Comparison of ENCODE assay signal across 24 cellular contexts in the genomic region with DNA sequence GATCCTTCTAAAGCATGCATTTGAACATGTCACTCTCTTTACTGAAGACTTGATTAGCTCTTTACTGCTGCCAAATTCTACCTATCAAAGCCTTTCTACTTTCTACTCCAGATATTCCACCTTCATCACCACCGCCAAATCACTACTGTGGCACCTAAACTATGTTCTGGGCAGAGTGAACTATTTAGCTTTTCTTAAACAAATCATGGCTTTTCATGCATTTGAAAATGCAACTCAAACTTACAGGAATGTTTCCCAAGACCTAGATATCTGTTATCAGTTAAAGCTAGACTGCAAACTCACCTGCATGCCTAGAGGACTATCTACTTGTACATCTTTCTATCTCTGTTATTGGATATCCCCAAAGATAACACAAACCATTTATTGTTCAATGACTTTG.
DNase-seq lines count a peak whose midpoint lies in the region; FAIRE-seq and TF ChIP-seq lines count a peak whose summit lies in the region.
"Had no signal": no experiment of that assay in that cellular context is flagged by ENCODE, and none has a peak within 500 bp of the region (broad histone marks: within the 10 kb centered on the region; RNA-seq: fewer than 3 reads in every experiment).

No MANE protein-coding gene starts in this region.

- no peaks in the 10 kb centered on the region for H3K79me1 ChIP-seq in trophoblast cell (ENCODE audit: low read length)

- H3K36me3 ChIP-seq in bronchial epithelial cell (ENCODE audit: control insufficient read depth, insufficient read depth, low read length) (no peaks in the 10 kb centered on the region), trophoblast cell (ENCODE audit: control insufficient read depth in 1 of 2, insufficient read depth in 2 of 2, low read length in 2 of 2) (no peaks in the 10 kb centered on the region)
- H3K36me3 ChIP-seq: BE2C, BLaER1 had no signal

- TF ChIP-seq CTCF in bronchial epithelial cell (IDR thresholded peaks at IDR 0.05; ENCODE audit: insufficient read depth, low read length, severe bottlenecking) = no peak

- no peak overlapping the region for H3K27ac ChIP-seq in trophoblast cell (ENCODE audit: low read depth, low read length)
- H3K27ac ChIP-seq: BLaER1 had no signal

- H2BK5ac ChIP-seq in trophoblast cell (ENCODE audit: low read depth, low read length, poor library complexity) = no peak overlapping the region

- H3K4me2 ChIP-seq in trophoblast cell (ENCODE audit: low read length) = no peak overlapping the region
- H3K4me2 ChIP-seq: BLaER1 had no signal

- H3K79me2 ChIP-seq in trophoblast cell (ENCODE audit: control insufficient read depth, insufficient read depth, low read length, poor library complexity) = no peaks in the 10 kb centered on the region

- no peak overlapping the region for H3K18ac ChIP-seq in trophoblast cell (ENCODE audit: low read length)

- WGBS in trophoblast cell (ENCODE audit: extremely low coverage, insufficient coverage, insufficient read length) = no CpG with 5 or more reads among the region's 1 CpG

- H3K4me3 ChIP-seq in bronchial epithelial cell (ENCODE audit: low read depth, low read length) = no peak overlapping the region
- H3K4me3 ChIP-seq in trophoblast cell (ENCODE audit: low read depth, low read length) = no peak overlapping the region
- H3K4me3 ChIP-seq: BLaER1, GM12878 had no signal

- no peak overlapping the region for H3K14ac ChIP-seq in trophoblast cell (ENCODE audit: low read length)

- no peak overlapping the region for H4K91ac ChIP-seq in trophoblast cell (ENCODE audit: low read depth, low read length)

- H2AFZ ChIP-seq in trophoblast cell (ENCODE audit: insufficient read depth, low read length, poor library complexity) = no peak overlapping the region

- DNase-seq in HTR-8/SVneo (ENCODE audit: insufficient read length, low spot score) (no peak), bronchial epithelial cell (ENCODE audit: low read depth) (no peak), trophoblast cell (peak; percentile 65 to 83), DMS153 (lab: John Stamatoyannopoulos, UW) (no peak), urothelium cell line (ENCODE audit: low spot score) (no peak)
- DNase-seq: 8988T; ACHN; BE2C; C1 segment of cervical spinal cord; Caco-2; Calu3; CD4-positive, alpha-beta memory T cell; CD4-positive, CD25-positive, alpha-beta regulatory T cell; DMS53; DMS79; DND-41; EL; GDM1 had no signal

- H3K23ac ChIP-seq in trophoblast cell (ENCODE audit: low read length) = no peak overlapping the region

- H2BK120ac ChIP-seq in trophoblast cell (ENCODE audit: insufficient read depth, low read length, poor library complexity) = no peak overlapping the region

- peak; percentile 16 for FAIRE-seq in HTR-8/SVneo (lab: Jason Lieb, UNC)
- peak; percentile 7 for FAIRE-seq in bronchial epithelial cell (lab: Jason Lieb, UNC)
- no peak for FAIRE-seq in urothelium cell line (lab: Jason Lieb, UNC)
- FAIRE-seq: A204.1, D721Med, GM12878, GM12892, GM18507 had no signal

- no peak overlapping the region for H2BK12ac ChIP-seq in trophoblast cell (ENCODE audit: low read length)

- H2AK5ac ChIP-seq in trophoblast cell (ENCODE audit: low read length) = no peak overlapping the region

- H4K8ac ChIP-seq in trophoblast cell (ENCODE audit: low read depth, low read length) = no peak overlapping the region

- peaks cover 2% of the 10 kb centered on the region for H3K27me3 ChIP-seq in bronchial epithelial cell (ENCODE audit: control insufficient read depth, insufficient read depth, low read length)
- H3K27me3 ChIP-seq in trophoblast cell (ENCODE audit: insufficient read depth, low read length) = no peaks in the 10 kb centered on the region
- H3K27me3 ChIP-seq: BE2C, BLaER1 had no signal

- H3K9ac ChIP-seq in trophoblast cell (ENCODE audit: low read length) = no peak overlapping the region
- H3K9ac ChIP-seq: BLaER1 had no signal

- no peaks in the 10 kb centered on the region for H3K4me1 ChIP-seq in trophoblast cell (ENCODE audit: control insufficient read depth in 1 of 2, insufficient read depth in 2 of 2, low read length in 2 of 2)
- H3K4me1 ChIP-seq: BE2C, BLaER1 had no signal

- H3K9me3 ChIP-seq in trophoblast cell (ENCODE audit: insufficient read depth, low read depth, low read length) = no peaks in the 10 kb centered on the region
- H3K9me3 ChIP-seq: BE2C, BLaER1, Caco-2 had no signal

- H4K12ac ChIP-seq in trophoblast cell (ENCODE audit: low read depth, low read length) = no peak overlapping the region

- H3K4ac ChIP-seq in trophoblast cell (ENCODE audit: low read depth, low read length) = no peak overlapping the region

Comparison
In these comparisons a context has a peak if more than half of its experiments do, and no peak if none do; other contexts are left out.
1. DNase-seq: peak in trophoblast cell (2 of 2); none in HTR-8/SVneo (single experiment), bronchial epithelial cell (single experiment), DMS153 (single experiment) and urothelium cell line (single experiment).